In genomic region chr12:13534645-13535398, GRCh38 we compare ENCODE assay signal across 8 cellular contexts.
DNase-seq lines count a peak whose midpoint lies in the region; ATAC-seq and TF ChIP-seq lines count a peak whose summit lies in the region.

No MANE protein-coding gene starts in this region.

- no peak for TF ChIP-seq POLR2A in heart left ventricle (IDR thresholded peaks at IDR 0.05)

- ATAC-seq in heart left ventricle (peak in 3 of 4 donors; percentile 53 to 61 (median 55)), GM21515 (IDR thresholded peaks at IDR 0.05; ENCODE audit: unreplicated experiment) (no peak), HG02884 (IDR thresholded peaks at IDR 0.05; ENCODE audit: unreplicated experiment) (no peak)

- H3K4me3 ChIP-seq in heart left ventricle = peak overlapping the region in 8 of 12 donors; percentile 25 to 55 (median 30)

- H3K27me3 ChIP-seq in heart left ventricle = peaks cover 0 to 3% (median 0%) of the 10 kb centered on the region in 9 donors

- H3K27ac Mint-ChIP-seq in progenitor cell of endocrine pancreas = no peak overlapping the region

- no peaks in the 10 kb centered on the region for H3K9me3 Mint-ChIP-seq in progenitor cell of endocrine pancreas (ENCODE audit: low read depth)

- 31 to 36% (median 34%) methylated on average over 8 of the region's 8 CpGs for WGBS in heart left ventricle, 4 donors

- no peaks in the 10 kb centered on the region for H3K36me3 ChIP-seq in heart left ventricle

- DNase-seq in A172 (ENCODE audit: low spot score) (peak; percentile 22), GM03348 (ENCODE audit: low spot score) (peak; percentile 68), NCI-H2029 treated with DMSO at 0.1 percent for 48 hours (lab: John Stamatoyannopoulos, UW) (peak; percentile 35), heart left ventricle (peak; percentile 39 to 73 (median 51)), progenitor cell of endocrine pancreas (ENCODE audit: low spot score, unreplicated experiment) (peak; percentile 96)
- DNase-seq in activated T-cell treated with anti-CD3 and anti-CD28 coated beads, Interleukin-2, amount 50 U/mL, for 48 hours = peak; percentile 68 to 71

- no peaks in the 10 kb centered on the region for H3K9me3 ChIP-seq in heart left ventricle

- H3K36me3 Mint-ChIP-seq in progenitor cell of endocrine pancreas (ENCODE audit: insufficient read depth) = no peaks in the 10 kb centered on the region

- peaks cover 4% of the 10 kb centered on the region for H3K4me1 Mint-ChIP-seq in progenitor cell of endocrine pancreas (ENCODE audit: low read depth)

- H3K27me3 Mint-ChIP-seq in progenitor cell of endocrine pancreas = peaks cover 22% of the 10 kb centered on the region

- peak overlapping the region in 2 of 12 donors; percentile 10 to 18 for H3K27ac ChIP-seq in heart left ventricle

- peak; percentile 74 to 95 (median 84) for TF ChIP-seq CTCF in heart left ventricle (IDR thresholded peaks at IDR 0.05)
- peak; percentile 100 for TF ChIP-seq CTCF in progenitor cell of endocrine pancreas (IDR thresholded peaks at IDR 0.05; ENCODE audit: unreplicated experiment)

- peak overlapping the region; percentile 24 for H3K4me3 Mint-ChIP-seq in progenitor cell of endocrine pancreas (ENCODE audit: low read depth)

- H3K4me1 ChIP-seq in heart left ventricle = no peaks in the 10 kb centered on the region

- intact Hi-C loops in heart left ventricle (cut with DNase I) = loop anchor here (2.0 to 10.0 kb wide), 9 partner anchors 168 to 278 kb away; no protein-coding TSS in a partner anchor

Comparison
In these comparisons a context has a peak if more than half of its experiments do, and no peak if none do; other contexts are left out.
1. DNase-seq: peak in every context shown above with its lines; median percentile 96 in progenitor cell of endocrine pancreas; 70 in activated T-cell treated with anti-CD3 and anti-CD28 coated beads, Interleukin-2, amount 50 U/mL, for 48 hours; 68 in GM03348; 51 in heart left ventricle; 35 in NCI-H2029 treated with DMSO at 0.1 percent for 48 hours; 22 in A172.
2. ATAC-seq: peak in heart left ventricle (3 of 4); none in GM21515 (single experiment) and HG02884 (single experiment).